ENCODE assay signal across 8 cellular contexts in the genomic region with DNA sequence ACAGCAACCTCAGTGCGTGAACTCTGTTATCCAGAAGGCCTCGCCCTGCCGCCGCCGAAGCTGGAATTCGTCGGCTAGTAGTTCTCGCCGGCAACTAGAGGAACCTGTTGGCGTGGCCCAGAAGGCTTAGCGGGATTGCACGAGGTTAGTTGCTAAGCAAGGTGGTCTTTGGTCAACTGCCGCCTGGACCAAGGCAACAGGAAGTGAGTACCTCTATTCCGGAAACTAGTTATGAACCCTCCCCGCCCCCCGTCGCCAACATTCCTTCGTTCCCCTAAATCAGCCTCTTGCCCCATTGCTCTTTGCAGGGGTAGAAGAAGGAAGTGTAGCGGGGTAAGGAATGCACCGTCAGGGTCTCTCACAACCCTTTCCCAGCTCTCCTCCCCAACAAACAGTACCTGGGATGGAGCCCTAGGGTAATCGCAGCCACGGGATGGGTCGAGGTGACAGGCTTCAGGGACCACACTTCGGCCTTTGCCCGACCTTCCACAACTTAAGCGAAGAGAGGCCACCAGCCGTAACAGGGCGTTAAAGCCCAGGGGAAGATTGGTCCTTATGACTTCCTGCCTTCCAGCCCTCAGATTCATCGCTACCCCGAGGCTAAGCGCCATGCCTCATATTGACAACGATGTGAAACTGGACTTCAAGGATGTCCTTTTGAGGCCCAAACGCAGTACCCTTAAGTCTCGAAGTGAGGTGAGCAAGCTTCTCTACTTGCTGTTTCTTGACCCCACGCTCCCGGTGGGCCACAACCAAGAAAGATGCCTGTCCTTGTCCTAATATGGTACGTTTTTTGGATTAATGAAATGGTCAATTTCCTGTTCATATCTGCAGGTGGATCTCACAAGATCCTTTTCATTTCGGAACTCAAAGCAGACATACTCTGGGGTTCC. TPM values are rescaled to one million over a fixed set of nuclear protein-coding genes. Genes with fewer than 3 reads are reported as not detected.
DNase-seq lines count a peak whose midpoint lies in the region; ATAC-seq and TF ChIP-seq lines count a peak whose summit lies in the region.

Gene GMPR2, plus strand, starts transcription at position 285 of the 893 bp plus-strand sequence. Its CDS starts 325 bp downstream, at position 610.

- no peaks in the 10 kb centered on the region for H3K9me2 ChIP-seq in SK-N-SH

- no peaks in the 10 kb centered on the region for H3K9me3 ChIP-seq in SK-N-SH

- H3K4me1 ChIP-seq in SK-N-SH (ENCODE audit: control insufficient read depth in 1 of 2, insufficient read depth in 2 of 2, low read depth in 1 of 2, low read length in 1 of 2) = peaks cover 19 to 24% of the 10 kb centered on the region in 2 experiments; a peak in 3 of 4 replicates

- TF ChIP-seq EP300 in SK-N-SH (IDR thresholded peaks at IDR 0.05; ENCODE audit: borderline replicate concordance in 1 of 2, low read depth in 1 of 2, low read length in 1 of 2) = no peak

- no peak for TF ChIP-seq RAD21 in SK-N-SH (IDR thresholded peaks at IDR 0.05; ENCODE audit: low read length)

- H3K9ac ChIP-seq in SK-N-SH = peak within 1 kb of the TSS; percentile 82

- H3K36me3 ChIP-seq in SK-N-SH (replicated peaks in 1 of 2; ENCODE audit: control insufficient read depth in 1 of 2, insufficient read depth in 2 of 2, low read length in 1 of 2) = peaks cover 27 to 42% of the 10 kb centered on the region in 2 experiments

- H3K4me3 ChIP-seq in SK-N-SH (ENCODE audit: low read depth in 2 of 2, low read length in 1 of 2) = peak within 1 kb of the TSS; percentile 82 to 93
- H3K4me3 ChIP-seq in epithelial cell of esophagus (ENCODE audit: low read length) = peak within 1 kb of the TSS; percentile 95

- peaks cover 78% of the 10 kb centered on the region for H3K79me2 ChIP-seq in SK-N-SH (ENCODE audit: insufficient read depth)

- POLR2A ChIA-PET in SK-N-SH (lab: Yijun Ruan, JAX) = interaction anchor here (1.2 to 1.7 kb wide), 3 partner anchors 10 to 134 kb away, joined by 3 to 8 read pairs (median 3); partner anchors contain the start of genes TINF2 and TM9SF1

- CTCF ChIA-PET in SK-N-SH (lab: Yijun Ruan, JAX) = interaction anchor here (1.2 to 2.2 kb wide), 3 partner anchors 10 to 75 kb away, joined by 4 to 12 read pairs (median 5); partner anchors contain the start of genes CIDEB and TINF2

- H3K27ac ChIP-seq in SK-N-SH (ENCODE audit: low read depth in 2 of 2, low read length in 1 of 2) = peak within 1 kb of the TSS; percentile 89 to 99

- no peaks in the 10 kb centered on the region for H3K27me3 ChIP-seq in SK-N-SH (ENCODE audit: insufficient read depth)

- H2AFZ ChIP-seq in SK-N-SH (ENCODE audit: low read depth) = peak within 1 kb of the TSS; percentile 80

- peak within 1 kb of the TSS; percentile 91 for H3K4me2 ChIP-seq in SK-N-SH

- peak; percentile 81 for DNase-seq in GM03348 (ENCODE audit: low spot score)
- DNase-seq in SK-N-SH = peak; percentile 67
- no peak for DNase-seq in epithelial cell of esophagus (ENCODE audit: low read depth)
- no peak for DNase-seq in myocyte (ENCODE audit: low read depth)
- DNase-seq in kidney tubule cell (ENCODE audit: low spot score) = no peak
- DNase-seq in globus pallidus (ENCODE audit: low spot score) = no peak

- peaks cover 7% of the 10 kb centered on the region for H3F3A ChIP-seq in SK-N-SH (replicated peaks; ENCODE audit: insufficient read depth)

- WGBS in SK-N-SH (ENCODE audit: low lambda C conversion rate) = 2% methylated on average over 18 of the region's 38 CpGs

- peaks cover 2% of the 10 kb centered on the region; the same call in 1 of the 2 replicates for H4K20me1 ChIP-seq in SK-N-SH (ENCODE audit: insufficient read depth)

- TF ChIP-seq CTCF in SK-N-SH (IDR thresholded peaks at IDR 0.05) (no peak), epithelial cell of esophagus (IDR thresholded peaks at IDR 0.05; ENCODE audit: insufficient read depth, low read depth, low read length, missing control alignments) (no peak)

- ATAC-seq in GM19452 (IDR thresholded peaks at IDR 0.05; ENCODE audit: unreplicated experiment) (peak; percentile 57), HG03439 (IDR thresholded peaks at IDR 0.05; ENCODE audit: unreplicated experiment) (peak; percentile 47)

TF ChIP-seq in SK-N-SH, 30 proteins besides CTCF, POLR2A, EP300 and RAD21:
- TF ChIP-seq, protein P1, sequence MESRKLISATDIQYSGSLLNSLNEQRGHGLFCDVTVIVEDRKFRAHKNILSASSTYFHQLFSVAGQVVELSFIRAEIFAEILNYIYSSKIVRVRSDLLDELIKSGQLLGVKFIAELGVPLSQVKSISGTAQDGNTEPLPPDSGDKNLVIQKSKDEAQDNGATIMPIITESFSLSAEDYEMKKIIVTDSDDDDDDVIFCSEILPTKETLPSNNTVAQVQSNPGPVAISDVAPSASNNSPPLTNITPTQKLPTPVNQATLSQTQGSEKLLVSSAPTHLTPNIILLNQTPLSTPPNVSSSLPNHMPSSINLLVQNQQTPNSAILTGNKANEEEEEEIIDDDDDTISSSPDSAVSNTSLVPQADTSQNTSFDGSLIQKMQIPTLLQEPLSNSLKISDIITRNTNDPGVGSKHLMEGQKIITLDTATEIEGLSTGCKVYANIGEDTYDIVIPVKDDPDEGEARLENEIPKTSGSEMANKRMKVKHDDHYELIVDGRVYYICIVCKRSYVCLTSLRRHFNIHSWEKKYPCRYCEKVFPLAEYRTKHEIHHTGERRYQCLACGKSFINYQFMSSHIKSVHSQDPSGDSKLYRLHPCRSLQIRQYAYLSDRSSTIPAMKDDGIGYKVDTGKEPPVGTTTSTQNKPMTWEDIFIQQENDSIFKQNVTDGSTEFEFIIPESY (IDR thresholded peaks at IDR 0.05; ENCODE audit: borderline replicate concordance, low read depth) = no peak
- TF ChIP-seq FOXM1 (IDR thresholded peaks at IDR 0.05; ENCODE audit: low read depth) = no peak
- no peak for TF ChIP-seq FOXJ3 (CRISPR knock-in tag; IDR thresholded peaks at IDR 0.05)
- peak; percentile 79 for TF ChIP-seq GABPA (IDR thresholded peaks at IDR 0.05; ENCODE audit: low read depth)
- TF ChIP-seq ELF1 (IDR thresholded peaks at IDR 0.05) = peak; percentile 32; the same call in 1 of the 2 replicates
- peak; percentile 89 for TF ChIP-seq POLR2AphosphoS5 (IDR thresholded peaks at IDR 0.05; ENCODE audit: low read depth, low read length)
- TF ChIP-seq, protein P2, sequence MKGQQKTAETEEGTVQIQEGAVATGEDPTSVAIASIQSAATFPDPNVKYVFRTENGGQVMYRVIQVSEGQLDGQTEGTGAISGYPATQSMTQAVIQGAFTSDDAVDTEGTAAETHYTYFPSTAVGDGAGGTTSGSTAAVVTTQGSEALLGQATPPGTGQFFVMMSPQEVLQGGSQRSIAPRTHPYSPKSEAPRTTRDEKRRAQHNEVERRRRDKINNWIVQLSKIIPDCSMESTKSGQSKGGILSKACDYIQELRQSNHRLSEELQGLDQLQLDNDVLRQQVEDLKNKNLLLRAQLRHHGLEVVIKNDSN (IDR thresholded peaks at IDR 0.05; ENCODE audit: borderline replicate concordance, low read depth) = no peak
- TF ChIP-seq RFX5 (IDR thresholded peaks at IDR 0.05; ENCODE audit: low read length) = peak; percentile 53; the same call in 1 of the 2 replicates
- no peak for TF ChIP-seq NFIC (IDR thresholded peaks at IDR 0.05; ENCODE audit: borderline replicate concordance)
- no peak for TF ChIP-seq SIN3A (IDR thresholded peaks at IDR 0.05; ENCODE audit: borderline replicate concordance, low read depth, low read length)
- TF ChIP-seq YY1 (IDR thresholded peaks at IDR 0.05; ENCODE audit: low read depth) = no peak
- no peak for TF ChIP-seq TCF12 (IDR thresholded peaks at IDR 0.05)
- no peak for TF ChIP-seq FOSL2 (IDR thresholded peaks at IDR 0.05; ENCODE audit: borderline replicate concordance, low read depth)
- TF ChIP-seq JUND (IDR thresholded peaks at IDR 0.05) = no peak
- TF ChIP-seq, protein P3, sequence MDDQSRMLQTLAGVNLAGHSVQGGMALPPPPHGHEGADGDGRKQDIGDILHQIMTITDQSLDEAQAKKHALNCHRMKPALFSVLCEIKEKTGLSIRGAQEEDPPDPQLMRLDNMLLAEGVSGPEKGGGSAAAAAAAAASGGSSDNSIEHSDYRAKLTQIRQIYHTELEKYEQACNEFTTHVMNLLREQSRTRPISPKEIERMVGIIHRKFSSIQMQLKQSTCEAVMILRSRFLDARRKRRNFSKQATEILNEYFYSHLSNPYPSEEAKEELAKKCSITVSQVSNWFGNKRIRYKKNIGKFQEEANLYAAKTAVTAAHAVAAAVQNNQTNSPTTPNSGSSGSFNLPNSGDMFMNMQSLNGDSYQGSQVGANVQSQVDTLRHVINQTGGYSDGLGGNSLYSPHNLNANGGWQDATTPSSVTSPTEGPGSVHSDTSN (IDR thresholded peaks at IDR 0.05) = no peak
- TF ChIP-seq, protein P4, sequence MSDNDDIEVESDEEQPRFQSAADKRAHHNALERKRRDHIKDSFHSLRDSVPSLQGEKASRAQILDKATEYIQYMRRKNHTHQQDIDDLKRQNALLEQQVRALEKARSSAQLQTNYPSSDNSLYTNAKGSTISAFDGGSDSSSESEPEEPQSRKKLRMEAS (IDR thresholded peaks at IDR 0.05; ENCODE audit: low read depth) = peak; percentile 69
- no peak for TF ChIP-seq CHD2 (IDR thresholded peaks at IDR 0.05; ENCODE audit: low read length, partially characterized antibody)
- TF ChIP-seq, protein P5, sequence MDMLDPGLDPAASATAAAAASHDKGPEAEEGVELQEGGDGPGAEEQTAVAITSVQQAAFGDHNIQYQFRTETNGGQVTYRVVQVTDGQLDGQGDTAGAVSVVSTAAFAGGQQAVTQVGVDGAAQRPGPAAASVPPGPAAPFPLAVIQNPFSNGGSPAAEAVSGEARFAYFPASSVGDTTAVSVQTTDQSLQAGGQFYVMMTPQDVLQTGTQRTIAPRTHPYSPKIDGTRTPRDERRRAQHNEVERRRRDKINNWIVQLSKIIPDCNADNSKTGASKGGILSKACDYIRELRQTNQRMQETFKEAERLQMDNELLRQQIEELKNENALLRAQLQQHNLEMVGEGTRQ (IDR thresholded peaks at IDR 0.05; ENCODE audit: borderline replicate concordance, low read depth, low read length) = no peak
- peak; percentile 28; the same call in 1 of the 2 replicates for TF ChIP-seq TAF1 (IDR thresholded peaks at IDR 0.05; ENCODE audit: borderline replicate concordance, low read depth, low read length)
- peak; percentile 70; the same call in 1 of the 2 replicates for TF ChIP-seq MXI1 (IDR thresholded peaks at IDR 0.05; ENCODE audit: low read depth, low read length)
- TF ChIP-seq NRF1 (IDR thresholded peaks at IDR 0.05; ENCODE audit: low read depth, low read length) = no peak

RNA-seq across cellular contexts. Expression of gene GMPR2, which starts in this region (rescaled TPM):
- 97.0 and 149 TPM in 2 replicates for polyA plus RNA-seq in SK-N-SH (2012; rRNA removed)
- polyA plus RNA-seq in SK-N-SH (2012; cell fraction: cytosol; rRNA removed) = 113 and 123 TPM in 2 replicates
- 95.3 and 158 TPM in 2 replicates for polyA plus RNA-seq in SK-N-SH (2012; cell fraction: nucleus; rRNA removed)
- 60.8 and 90.3 TPM in 2 replicates for total RNA-seq in myocyte
- polyA plus RNA-seq in myocyte (2012) = 83.3 TPM

Comparison
In these comparisons a context has a peak if more than half of its experiments do, and no peak if none do; other contexts are left out.
1. DNase-seq: peak in GM03348 (single experiment) and SK-N-SH (single experiment); none in epithelial cell of esophagus (single experiment), myocyte (single experiment), kidney tubule cell (single experiment) and globus pallidus (single experiment).